ENCODE assay signal across 1 cellular context in the genomic region with DNA sequence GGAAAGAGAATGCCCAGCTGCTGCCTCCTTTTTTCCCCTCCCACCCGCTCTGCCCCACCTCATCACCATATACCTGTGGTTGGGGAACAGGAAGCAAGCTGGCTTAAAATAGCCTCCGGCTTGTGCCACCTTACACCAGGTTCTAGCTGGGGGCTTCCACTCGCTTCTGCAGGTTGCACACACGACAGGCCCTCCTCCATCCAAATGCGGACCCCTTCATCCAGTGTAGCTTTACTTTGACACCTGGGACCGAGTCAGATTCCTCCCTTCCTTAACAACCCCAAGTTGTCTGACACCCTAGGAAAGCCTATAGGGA.
A peak's percentile ranks its signal among the peaks of the same experiment; 100 is the strongest.
TF ChIP-seq lines count a peak whose summit lies in the region.

No MANE protein-coding gene starts in this region.

TF ChIP-seq in HepG2, 621 proteins besides CTCF, POLR2A, EP300 and RAD21:
- 0 out of 2 replicates have a peak, but pooled peaks have one; percentile 13 for TF ChIP-seq RBFOX2 (IDR thresholded peaks at IDR 0.05; ENCODE audit: low read depth, low read length)
- TF ChIP-seq ZNF292 (CRISPR knock-in tag; IDR thresholded peaks at IDR 0.05; ENCODE audit: borderline replicate concordance, low read depth), result peak; percentile 6; the same call in 1 of the 2 replicates
- 0 out of 2 replicates have a peak, but pooled peaks have one; percentile 3 for TF ChIP-seq ZNF263 (CRISPR knock-in tag; IDR thresholded peaks at IDR 0.05)
- TF ChIP-seq ARHGAP35 (CRISPR knock-in tag; IDR thresholded peaks at IDR 0.05; ENCODE audit: borderline replicate concordance), result no peak
- TF ChIP-seq SNRNP70 (IDR thresholded peaks at IDR 0.05; ENCODE audit: low read depth, low read length), result no peak
- TF ChIP-seq, protein P1, sequence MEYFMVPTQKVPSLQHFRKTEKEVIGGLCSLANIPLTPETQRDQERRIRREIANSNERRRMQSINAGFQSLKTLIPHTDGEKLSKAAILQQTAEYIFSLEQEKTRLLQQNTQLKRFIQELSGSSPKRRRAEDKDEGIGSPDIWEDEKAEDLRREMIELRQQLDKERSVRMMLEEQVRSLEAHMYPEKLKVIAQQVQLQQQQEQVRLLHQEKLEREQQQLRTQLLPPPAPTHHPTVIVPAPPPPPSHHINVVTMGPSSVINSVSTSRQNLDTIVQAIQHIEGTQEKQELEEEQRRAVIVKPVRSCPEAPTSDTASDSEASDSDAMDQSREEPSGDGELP (IDR thresholded peaks at IDR 0.05; ENCODE audit: borderline replicate concordance, low read depth), result 0 out of 2 replicates have a peak, but pooled peaks have one; percentile 44
- peak; percentile 26; the same call in 1 of the 2 replicates for TF ChIP-seq YEATS4 (CRISPR knock-in tag; IDR thresholded peaks at IDR 0.05; ENCODE audit: borderline replicate concordance)
